In genomic region chr19:29745253-29745652, GRCh38 we compare ENCODE assay signal across 2 cellular contexts.
TF ChIP-seq lines count a peak whose summit lies in the region.

No MANE protein-coding gene starts in this region.

TF ChIP-seq in HCT116, 20 proteins besides CTCF, POLR2A, EP300 and RAD21:
- TF ChIP-seq REST (IDR thresholded peaks at IDR 0.05; ENCODE audit: low read depth), result no peak
- no peak for TF ChIP-seq CEBPB (IDR thresholded peaks at IDR 0.05; ENCODE audit: low read depth)
- no peak for TF ChIP-seq ATF3 (IDR thresholded peaks at IDR 0.05)
- no peak for TF ChIP-seq EZH2phosphoT487 (IDR thresholded peaks at IDR 0.05; ENCODE audit: borderline replicate concordance)
- TF ChIP-seq TCF7L2 (IDR thresholded peaks at IDR 0.05; ENCODE audit: borderline replicate concordance, extremely low read depth, insufficient read depth, insufficient read length), result no peak
- no peak for TF ChIP-seq EZH2 (IDR thresholded peaks at IDR 0.05)
- no peak for TF ChIP-seq ZFX (IDR thresholded peaks at IDR 0.05)
- TF ChIP-seq ZBTB33 (IDR thresholded peaks at IDR 0.05; ENCODE audit: extremely low read depth, insufficient replicate concordance, low read length), result no peak
- TF ChIP-seq MAX (IDR thresholded peaks at IDR 0.05), result no peak
- TF ChIP-seq FOSL1 (IDR thresholded peaks at IDR 0.05; ENCODE audit: low read depth), result no peak
- no peak for TF ChIP-seq ELF1 (IDR thresholded peaks at IDR 0.05; ENCODE audit: borderline replicate concordance, low read depth)

TF ChIP-seq in WTC11, 78 proteins besides CTCF, POLR2A, EP300 and RAD21:
- TF ChIP-seq E2F4 (CRISPR knock-in tag; IDR thresholded peaks at IDR 0.05; ENCODE audit: borderline replicate concordance, low read depth) (no peak), ZNF121 (CRISPR knock-in tag; IDR thresholded peaks at IDR 0.05) (peak; percentile 68; the same call in 1 of the 2 replicates), GTF2I (CRISPR knock-in tag; conservative IDR thresholded peaks at IDR 0.05) (0 out of 2 replicates have a peak, but pooled peaks have one; percentile 23)
